In genomic region chr21:42706765-42707164, GRCh38 we compare ENCODE assay signal across 23 cellular contexts. TPM values are rescaled to one million over a fixed set of nuclear protein-coding genes. Genes with fewer than 3 reads are reported as not detected.
DNase-seq lines count a peak whose midpoint lies in the region; ATAC-seq, FAIRE-seq and TF ChIP-seq lines count a peak whose summit lies in the region.
"Had no signal": no experiment of that assay in that cellular context is flagged by ENCODE, and none has a peak within 500 bp of the region (broad histone marks: within the 10 kb centered on the region; RNA-seq: fewer than 3 reads in every experiment).

No MANE protein-coding gene starts in this region.

- no peak overlapping the region for H2BK5ac ChIP-seq in H1 (ENCODE audit: low read depth, low read length)

- DNase-seq in activated effector memory CD4-positive, alpha-beta T cell treated with anti-CD3 and anti-CD28 coated beads, Interleukin-2, amount 50 U/mL, for 16 hours = peak; percentile 9
- no peak for DNase-seq in activated effector memory CD4-positive, alpha-beta T cell treated with Interleukin-2 at 50 U/mL for 16 hours
- no peak for DNase-seq in H1 (ENCODE audit: low read depth in 1 of 2, low spot score in 2 of 2)
- DNase-seq in mesenteric fat pad (ENCODE audit: low spot score) = peak; percentile 28
- DNase-seq in activated T-cell treated with anti-CD3 and anti-CD28 coated beads, Interleukin-2, amount 50 U/mL, for 48 hours = no peak
- DNase-seq in activated CD4-positive, CD25-positive, alpha-beta regulatory T cell (lab: John Stamatoyannopoulos, UW) = no peak
- no peak for DNase-seq in DMS114 treated with DMSO at 0.1 percent for 48 hours (lab: John Stamatoyannopoulos, UW; ENCODE audit: unreplicated experiment)
- DNase-seq: AML-193; BE2C; Calu3; CD4-positive, alpha-beta T cell; CD8-positive, alpha-beta memory T cell; DMS79; EL; GDM1; GOT3; H9 had no signal

- H3K9me3 ChIP-seq in H1 (ENCODE audit: insufficient read depth in 2 of 2, low read depth in 1 of 2, low read length in 1 of 2) = no peaks in the 10 kb centered on the region
- H3K9me3 ChIP-seq: BE2C had no signal

- TF ChIP-seq CTCF in H1 (IDR thresholded peaks at IDR 0.05; ENCODE audit: control extremely low read depth in 1 of 3, insufficient read depth in 1 of 3, low read depth in 1 of 3, low read length in 3 of 3) = no peak

- peak overlapping the region; percentile 12 for H3K4ac ChIP-seq in H1 (replicated peaks; ENCODE audit: insufficient read length, low read depth, low read length)

- H4K8ac ChIP-seq in H1 (ENCODE audit: extremely low read depth, insufficient read depth, low read length) = no peak overlapping the region

- H2BK120ac ChIP-seq in H1 (replicated peaks; ENCODE audit: low read depth, low read length) = no peak overlapping the region

- H3K9ac ChIP-seq in H1 (replicated peaks in 1 of 4; ENCODE audit: extremely low read depth in 1 of 4, low read depth in 3 of 4, low read length in 3 of 4) = no peak overlapping the region
- H3K9ac ChIP-seq: BLaER1 treated with 17β-estradiol and CSF1 and Interleukin-3, amounts not matched to agents 10 nM and 100 nM had no signal

- no peak overlapping the region for H2BK20ac ChIP-seq in H1 (ENCODE audit: low read length)

- H3K79me2 ChIP-seq in H1 (ENCODE audit: control insufficient read depth in 1 of 2, insufficient read depth in 2 of 2, low read length in 2 of 2) = no peaks in the 10 kb centered on the region

- H2AK5ac ChIP-seq in H1 (ENCODE audit: low read depth, low read length) = no peak overlapping the region

- no peak overlapping the region for H3K14ac ChIP-seq in H1 (ENCODE audit: insufficient read length)

- POLR2A ChIA-PET in H1 (lab: Charles Lee; ENCODE audit: partially characterized antibody) = interaction anchor here (0.9 to 1.3 kb wide), 5 partner anchors 12 to 145 kb away, joined by 3 to 4 read pairs (median 3); no protein-coding TSS in a partner anchor

- ATAC-seq in HG02870 (IDR thresholded peaks at IDR 0.05; ENCODE audit: unreplicated experiment) = no peak
- ATAC-seq: GM12878, HCT116 had no signal

- H3K36me3 ChIP-seq in H1 (ENCODE audit: control insufficient read depth in 2 of 4, insufficient read depth in 4 of 4, low read length in 3 of 4) = peaks cover 0 to 3% (median 0%) of the 10 kb centered on the region in 4 experiments; a peak in 2 of 8 replicates
- H3K36me3 ChIP-seq: BE2C; BLaER1 treated with 17β-estradiol and CSF1 and Interleukin-3, amounts not matched to agents 10 nM and 100 nM had no signal

- no peaks in the 10 kb centered on the region for H4K20me1 ChIP-seq in H1 (replicated peaks in 1 of 2; ENCODE audit: control insufficient read depth in 1 of 2, insufficient read depth in 2 of 2, low read length in 2 of 2)
- H4K20me1 ChIP-seq: BLaER1 treated with 17β-estradiol and CSF1 and Interleukin-3, amounts not matched to agents 10 nM and 100 nM had no signal

- 0 out of 2 replicates have a peak overlapping the region, but pooled peaks have one; percentile 27 for H2BK12ac ChIP-seq in H1 (ENCODE audit: low read depth, low read length)

- FAIRE-seq in H1 (lab: Jason Lieb, UNC) = no peak
- FAIRE-seq: A204.1, GM12878 had no signal

- TF ChIP-seq RAD21 in H1 (IDR thresholded peaks at IDR 0.05 in 1 of 2, conservative IDR thresholded peaks at IDR 0.05 in 1 of 2; ENCODE audit: low read depth in 2 of 2, low read length in 2 of 2) = no peak

- H2AFZ ChIP-seq in H1 (ENCODE audit: low read length) = no peak overlapping the region

- no peak overlapping the region for H3K23ac ChIP-seq in H1 (ENCODE audit: insufficient read length)

- H4K91ac ChIP-seq in H1 (replicated peaks; ENCODE audit: insufficient read length, low read length) = no peak overlapping the region

- H2BK15ac ChIP-seq in H1 (ENCODE audit: low read length) = no peak overlapping the region

- no peak for TF ChIP-seq POLR2A in H1 (IDR thresholded peaks at IDR 0.05; ENCODE audit: control extremely low read depth in 1 of 2, low read depth in 2 of 2, low read length in 2 of 2)

- no peak for TF ChIP-seq EP300 in H1 (IDR thresholded peaks at IDR 0.05; ENCODE audit: borderline replicate concordance in 1 of 2, low read depth in 2 of 2, low read length in 2 of 2)

- no peak overlapping the region for H3K27ac ChIP-seq in H1 (ENCODE audit: low read depth, low read length)
- H3K27ac ChIP-seq: 22Rv1; BLaER1 treated with 17β-estradiol and CSF1 and Interleukin-3, amounts not matched to agents 10 nM and 100 nM had no signal

- H3K4me2 ChIP-seq in H1 (ENCODE audit: insufficient read depth in 1 of 2, low read depth in 2 of 2, low read length in 2 of 2) = peak overlapping the region in 1 of 2 experiments; percentile 49; a peak in 2 of 4 replicates

- no peak overlapping the region for H3K56ac ChIP-seq in H1 (replicated peaks; ENCODE audit: insufficient read length, low read depth, low read length)

- CTCF ChIA-PET in H1 (lab: Charles Lee; ENCODE audit: partially characterized antibody) = interaction anchor here (0.9 to 1.6 kb wide), 3 partner anchors 27 to 111 kb away, joined by 3 read pairs; no protein-coding TSS in a partner anchor

- H3K4me1 ChIP-seq in H1 (replicated peaks in 1 of 4; ENCODE audit: control insufficient read depth in 3 of 4, insufficient read depth in 4 of 4, low read length in 3 of 4) = peaks cover 0 to 21% (median 14%) of the 10 kb centered on the region in 4 experiments; a peak in 6 of 7 replicates
- H3K4me1 ChIP-seq: BE2C had no signal

- no peak overlapping the region for H4K5ac ChIP-seq in H1 (ENCODE audit: insufficient read length, low read depth, low read length)

- 93% methylated on average over 13 of the region's 13 CpGs; no CpG with 5 or more reads in 1 of the 2 experiments for WGBS in H1 (ENCODE audit: extremely low coverage in 1 of 2, insufficient coverage in 1 of 2, insufficient read length in 1 of 2, insufficient replicate concordance in 2 of 2, low coverage in 1 of 2, low lambda C conversion rate in 2 of 2, missing lambda C conversion rate in 1 of 2), 2 experiments

- no peaks in the 10 kb centered on the region for H3K27me3 ChIP-seq in H1 (replicated peaks in 1 of 4; ENCODE audit: control insufficient read depth in 3 of 4, extremely low read depth in 1 of 4, insufficient read depth in 3 of 4, low read length in 3 of 4)
- H3K27me3 ChIP-seq: BE2C had no signal

- H3K18ac ChIP-seq in H1 (ENCODE audit: extremely low read depth, low read length) = no peak overlapping the region

- no peak overlapping the region for H3K4me3 ChIP-seq in H1 (ENCODE audit: extremely low read depth in 1 of 4, insufficient read depth in 2 of 4, low read depth in 3 of 4, low read length in 4 of 4)
- H3K4me3 ChIP-seq: BLaER1 treated with 17β-estradiol and CSF1 and Interleukin-3, amounts not matched to agents 10 nM and 100 nM; GM12878 had no signal

- no peaks in the 10 kb centered on the region for H3K79me1 ChIP-seq in H1 (ENCODE audit: low read depth, low read length)

- H3K23me2 ChIP-seq in H1 (ENCODE audit: low read depth, low read length) = no peaks in the 10 kb centered on the region

TF ChIP-seq in H1, 55 proteins besides CTCF, POLR2A, EP300 and RAD21:
- peak; percentile 88 for TF ChIP-seq EGR1 (IDR thresholded peaks at IDR 0.05; ENCODE audit: borderline replicate concordance, low read depth, low read length)
- no peak for TF ChIP-seq JUN (IDR thresholded peaks at IDR 0.05; ENCODE audit: low read depth, low read length)

RNA-seq across cellular contexts. Expression of gene PDE9A, which starts 53.3 kb away (rescaled TPM):
- total RNA-seq in H1 (2021; fragmentation: NEBNext Ultra II Directional; extraction: Animal tissue kit (Norgen Biotek cat#: 25700)) = 45.7 and 45.9 TPM in 2 replicates
- 39.2 and 46.7 TPM in 2 replicates for polyA plus RNA-seq in H1 (2011; rRNA removed)
- 39.6 TPM for polyA plus RNA-seq in H1 (2011; cell fraction: cytosol; rRNA removed)
- polyA plus RNA-seq in H1 (2011; cell fraction: nucleus; rRNA removed) = 71.9 TPM
- polyA plus RNA-seq in H1 (2012, experiment 1 of 2) = 36.3 to 41.3 TPM (median 40.5 TPM) in 4 replicates
- polyA plus RNA-seq in H1 (2012, experiment 2 of 2) = 37.8 TPM
- polyA plus RNA-seq in H1 (2013, experiment 1 of 2) = 28.8 TPM
- 30.4 TPM for polyA plus RNA-seq in H1 (2013, experiment 2 of 2)
- 22.5 and 33.8 TPM in 2 replicates for polyA minus RNA-seq in H1 (2011; rRNA and poly(A)+ RNA removed)
- polyA minus RNA-seq in H1 (2011; cell fraction: cytosol; rRNA and poly(A)+ RNA removed) = 25.3 TPM
- 43.2 TPM for polyA minus RNA-seq in H1 (2011; cell fraction: nucleus; rRNA and poly(A)+ RNA removed)
- 7.9 TPM for total RNA-seq in mesenteric fat pad

Comparison
In these comparisons a context has a peak if more than half of its experiments do, and no peak if none do; other contexts are left out.
1. DNase-seq: peak in activated effector memory CD4-positive, alpha-beta T cell treated with anti-CD3 and anti-CD28 coated beads, Interleukin-2, amount 50 U/mL, for 16 hours (single experiment) and mesenteric fat pad (single experiment); none in activated effector memory CD4-positive, alpha-beta T cell treated with Interleukin-2 at 50 U/mL for 16 hours (single experiment), H1 (0 of 2), activated T-cell treated with anti-CD3 and anti-CD28 coated beads, Interleukin-2, amount 50 U/mL, for 48 hours (0 of 2), activated CD4-positive, CD25-positive, alpha-beta regulatory T cell (0 of 4) and DMS114 treated with DMSO at 0.1 percent for 48 hours (single experiment).